Comparison of ENCODE assay signal across 9 cellular contexts in the genomic region with DNA sequence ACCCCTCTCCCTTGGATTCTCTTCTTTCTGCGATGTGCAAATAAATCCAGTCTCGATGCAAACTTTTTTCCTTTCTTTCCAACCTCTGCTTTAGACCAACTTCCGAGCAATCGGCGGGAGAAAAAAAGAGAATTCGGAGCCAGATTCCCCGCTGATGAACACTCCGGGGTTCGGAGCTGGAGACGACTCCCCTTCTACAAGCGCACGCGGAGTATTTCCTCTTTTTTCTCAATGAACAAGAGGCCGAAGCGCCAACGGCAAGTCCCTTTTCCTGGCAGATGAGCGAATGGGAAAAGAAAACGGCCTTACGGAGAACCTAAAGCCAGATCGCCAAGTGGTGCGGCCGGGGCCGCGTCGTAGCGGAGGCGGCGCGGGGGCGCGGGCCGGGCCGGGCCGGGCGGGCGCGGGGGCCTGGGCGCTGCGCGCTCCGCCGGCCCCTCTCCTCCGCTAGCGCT. TPM values are rescaled to one million over a fixed set of nuclear protein-coding genes. Genes with fewer than 3 reads are reported as not detected.
DNase-seq lines count a peak whose midpoint lies in the region; ATAC-seq and TF ChIP-seq lines count a peak whose summit lies in the region.
"Had no signal": no experiment of that assay in that cellular context is flagged by ENCODE, and none has a peak within 500 bp of the region (broad histone marks: within the 10 kb centered on the region; RNA-seq: fewer than 3 reads in every experiment).

No MANE protein-coding gene starts in this region.

- H3K27me3 ChIP-seq in CD4-positive, alpha-beta memory T cell (ENCODE audit: insufficient read depth, low read length), result peaks cover 24% of the 10 kb centered on the region
- H3K27me3 ChIP-seq in right cardiac atrium (ENCODE audit: control insufficient read depth, insufficient read depth), result no peaks in the 10 kb centered on the region

- H3K27ac Mint-ChIP-seq in CD4-positive, alpha-beta memory T cell, result no peak overlapping the region

- peaks cover 38% of the 10 kb centered on the region for H3K4me1 ChIP-seq in CD4-positive, alpha-beta memory T cell (ENCODE audit: insufficient read depth, low read length)
- H3K4me1 ChIP-seq in right cardiac atrium (ENCODE audit: control insufficient read depth, insufficient read depth, low read length), result no peaks in the 10 kb centered on the region

- H3K4me1 Mint-ChIP-seq in CD4-positive, alpha-beta memory T cell, result peaks cover 9 to 28% (median 19%) of the 10 kb centered on the region in 4 donors

- H3K9me3 Mint-ChIP-seq in CD4-positive, alpha-beta memory T cell, result peaks cover 0 to 6% (median 0%) of the 10 kb centered on the region in 8 donors

- no peaks in the 10 kb centered on the region for H3K36me3 ChIP-seq in CD4-positive, alpha-beta memory T cell (ENCODE audit: insufficient read depth, low read length)

- POLR2A ChIA-PET in CD4-positive, alpha-beta memory T cell (lab: Charles Lee; ENCODE audit: partially characterized antibody), result no interaction called here

- H3K27ac ChIP-seq in CD4-positive, alpha-beta memory T cell (ENCODE audit: low read depth, low read length), result no peak overlapping the region
- H3K27ac ChIP-seq in VCaP (peak overlapping the region; percentile 88), right cardiac atrium (ENCODE audit: low read length) (peak overlapping the region; percentile 95)

- CTCF ChIA-PET in CD4-positive, alpha-beta memory T cell (lab: Charles Lee; ENCODE audit: partially characterized antibody), result no interaction called here

- H3K9me3 ChIP-seq in CD4-positive, alpha-beta memory T cell (ENCODE audit: control insufficient read depth in 1 of 2, low read length in 2 of 2), result no peaks in the 10 kb centered on the region
- no peaks in the 10 kb centered on the region for H3K9me3 ChIP-seq in right cardiac atrium (ENCODE audit: control insufficient read depth, low read length)

- H3K36me3 Mint-ChIP-seq in CD4-positive, alpha-beta memory T cell, result no peaks in the 10 kb centered on the region

- ATAC-seq in GM19328 (IDR thresholded peaks at IDR 0.05; ENCODE audit: unreplicated experiment) (peak; percentile 29), HG03558 (IDR thresholded peaks at IDR 0.05; ENCODE audit: extremely low read depth, unreplicated experiment) (peak; percentile 2), right cardiac atrium (no peak)

- H3K4me3 ChIP-seq in CD4-positive, alpha-beta memory T cell (ENCODE audit: low read length in 2 of 2), result peak overlapping the region in 1 of 2 donors; percentile 47
- H3K4me3 ChIP-seq in right cardiac atrium (ENCODE audit: low read length) (peak overlapping the region; percentile 94), skeletal muscle cell (ENCODE audit: low read depth, low read length) (peak overlapping the region; percentile 98)

- peak overlapping the region in 7 of 8 donors; percentile 80 to 86 (median 86) for H3K4me3 Mint-ChIP-seq in CD4-positive, alpha-beta memory T cell

- under 1% methylated on average over 44 of the region's 44 CpGs for WGBS in right cardiac atrium

- DNase-seq in CD4-positive, alpha-beta memory T cell, result no peak
- DNase-seq in right cardiac atrium, result no peak
- no peak for DNase-seq in skeletal muscle cell (ENCODE audit: low read depth)
- no peak for DNase-seq in NCI-H146 (lab: John Stamatoyannopoulos, UW)
- DNase-seq in AG08396 (ENCODE audit: low spot score), result no peak

- TF ChIP-seq CTCF in VCaP (conservative IDR thresholded peaks at IDR 0.05), result no peak

- intact Hi-C loops in CD4-positive, alpha-beta memory T cell (cut with micrococcal nuclease), result loop anchor here (5.0 kb wide), 1 partner anchor 933 kb away; the partner anchor contains the start of gene RBM26
- intact Hi-C loops in right cardiac atrium (cut with DNase I), result loop anchor here in 3 of 4 donors (5.0 to 10.0 kb wide), 3 partner anchors 208 to 666 kb away; no protein-coding TSS in a partner anchor

- H3K27me3 Mint-ChIP-seq in CD4-positive, alpha-beta memory T cell, result peaks cover 17 to 25% of the 10 kb centered on the region in 2 donors

RNA-seq across cellular contexts. Expression of gene SPRY2, which starts 0.3 kb away (rescaled TPM):
- under 1 TPM; 0.38 to 0.42 TPM for total RNA-seq in CD4-positive, alpha-beta memory T cell
- polyA plus RNA-seq in CD4-positive, alpha-beta memory T cell, result not detected
- 10 to 100 TPM; 27.9 to 37.7 (median 35.6) TPM for total RNA-seq in right cardiac atrium
- polyA plus RNA-seq in right cardiac atrium, result 23.2 TPM
- total RNA-seq: T-helper 1 cell treated with Interleukin-12 subunit alpha and Interleukin-12 subunit beta and Interleukin-4 antibody, amounts not matched to agents 30 ng/mL and 1 ng/mL, for 36 hours had no signal

Comparison
In these comparisons a context has a peak if more than half of its experiments do, and no peak if none do; other contexts are left out.
1. ATAC-seq: peak in GM19328 (single experiment) and HG03558 (single experiment); none in right cardiac atrium (0 of 2).
2. RNA of gene SPRY2, which starts 0.3 kb away (total RNA-seq): 27.9 to 37.7 TPM in right cardiac atrium; 0.38 to 0.42 TPM in CD4-positive, alpha-beta memory T cell; every median in the first group is over 10 times any median in the second.